Comparison of ENCODE assay signal across 1 cellular context in genomic region chr13:98326274-98326673, GRCh38.
TF ChIP-seq lines count a peak whose summit lies in the region.

No MANE protein-coding gene starts in this region.

TF ChIP-seq in HepG2, 621 proteins besides CTCF, POLR2A, EP300 and RAD21:
- no peak for TF ChIP-seq GPBP1L1 (CRISPR knock-in tag; IDR thresholded peaks at IDR 0.05)
- no peak for TF ChIP-seq POGZ (CRISPR knock-in tag; IDR thresholded peaks at IDR 0.05)
- TF ChIP-seq ZHX2 (IDR thresholded peaks at IDR 0.05; ENCODE audit: low read depth): no peak
- TF ChIP-seq ZHX2 (CRISPR knock-in tag; IDR thresholded peaks at IDR 0.05; ENCODE audit: borderline replicate concordance): no peak
- no peak for TF ChIP-seq AHR (CRISPR knock-in tag; IDR thresholded peaks at IDR 0.05)
- no peak for TF ChIP-seq ATM (IDR thresholded peaks at IDR 0.05; ENCODE audit: borderline replicate concordance)
- TF ChIP-seq GABPB1 (CRISPR knock-in tag; IDR thresholded peaks at IDR 0.05): no peak
- no peak for TF ChIP-seq FIP1L1 (IDR thresholded peaks at IDR 0.05; ENCODE audit: borderline replicate concordance, insufficient read depth, low read depth, low read length)
- no peak for TF ChIP-seq GPN1 (CRISPR knock-in tag; IDR thresholded peaks at IDR 0.05; ENCODE audit: borderline replicate concordance)
- TF ChIP-seq CEBPB (IDR thresholded peaks at IDR 0.05; ENCODE audit: borderline replicate concordance, low read depth, low read length): no peak
- no peak for TF ChIP-seq ZNF550 (CRISPR knock-in tag; IDR thresholded peaks at IDR 0.05; ENCODE audit: borderline replicate concordance)
- no peak for TF ChIP-seq ZNF414 (CRISPR knock-in tag; IDR thresholded peaks at IDR 0.05)
